In the genomic region with DNA sequence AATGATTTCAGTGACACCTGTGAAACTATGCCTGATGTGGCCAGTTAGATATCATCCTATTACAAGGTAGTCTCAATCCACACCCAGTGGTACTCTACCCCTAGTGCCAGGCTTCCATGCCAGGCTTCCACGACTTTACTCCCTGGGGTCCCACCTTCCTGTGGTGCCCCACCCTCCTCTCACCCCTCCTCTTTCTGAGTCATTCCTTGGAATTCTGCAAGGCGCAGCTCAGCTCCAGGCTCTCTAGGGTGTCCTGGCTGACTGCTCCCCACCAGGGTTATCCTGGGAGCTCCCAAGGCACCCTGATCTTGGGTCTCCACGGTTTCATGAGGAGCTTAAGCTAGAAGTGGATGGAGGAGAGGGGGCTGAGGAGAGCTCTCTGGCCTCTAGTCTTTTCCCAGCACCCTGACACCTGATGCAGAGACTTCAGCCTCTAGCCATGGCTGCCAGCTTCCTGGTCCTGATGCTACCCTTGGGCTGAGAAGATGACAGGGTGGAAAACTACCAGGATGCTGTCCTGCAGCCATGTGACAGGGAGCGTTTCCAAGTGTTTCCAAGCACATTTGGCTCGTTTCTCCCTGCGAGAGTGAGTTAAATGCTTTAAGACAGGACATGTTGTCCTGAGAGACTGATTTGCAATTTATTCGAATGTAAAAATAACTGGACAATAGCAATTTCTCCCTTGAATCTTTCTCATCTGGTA, we compare ENCODE assay signal across 19 cellular contexts.
DNase-seq lines count a peak whose midpoint lies in the region; ATAC-seq and TF ChIP-seq lines count a peak whose summit lies in the region.
"Had no signal": no experiment of that assay in that cellular context is flagged by ENCODE, and none has a peak within 500 bp of the region (broad histone marks: within the 10 kb centered on the region; RNA-seq: fewer than 3 reads in every experiment).

No MANE protein-coding gene starts in this region.

- H3K4me1 Mint-ChIP-seq in stimulated activated naive CD8-positive, alpha-beta T cell treated with anti-CD3 and anti-CD28 coated beads, Interleukin-15, amount 100 ng/mL, for 72 hours = no peaks in the 10 kb centered on the region
- H3K4me1 Mint-ChIP-seq: CD4-positive, CD25-positive, alpha-beta regulatory T cell had no signal

- peak overlapping the region; percentile 44 for H3K27ac ChIP-seq in VCaP
- H3K27ac ChIP-seq in dorsolateral prefrontal cortex = peak overlapping the region in 38 of 59 donors; percentile 6 to 86 (median 64)
- H3K27ac ChIP-seq: RWPE1 had no signal

- intact Hi-C loops in dorsolateral prefrontal cortex (cut with DNase I) = no loop called here

- no peak overlapping the region for H3K4me3 ChIP-seq in dorsolateral prefrontal cortex

- H3K9me3 Mint-ChIP-seq in stimulated activated naive CD8-positive, alpha-beta T cell treated with anti-CD3 and anti-CD28 coated beads, Interleukin-15, amount 100 ng/mL, for 72 hours = peaks cover 0 to 6% of the 10 kb centered on the region in 2 donors

- H3K27me3 Mint-ChIP-seq in stimulated activated naive CD8-positive, alpha-beta T cell treated with anti-CD3 and anti-CD28 coated beads, Interleukin-15, amount 100 ng/mL, for 72 hours = peaks cover 7% of the 10 kb centered on the region
- H3K27me3 Mint-ChIP-seq: CD4-positive, CD25-positive, alpha-beta regulatory T cell had no signal

- H3K4me3 Mint-ChIP-seq in stimulated activated naive CD8-positive, alpha-beta T cell treated with anti-CD3 and anti-CD28 coated beads, Interleukin-15, amount 100 ng/mL, for 72 hours = no peak overlapping the region
- H3K4me3 Mint-ChIP-seq: CD4-positive, CD25-positive, alpha-beta regulatory T cell had no signal

- H3K27me3 ChIP-seq in dorsolateral prefrontal cortex = no peaks in the 10 kb centered on the region

- TF ChIP-seq CTCF in VCaP (conservative IDR thresholded peaks at IDR 0.05) (no peak), dorsolateral prefrontal cortex (IDR thresholded peaks at IDR 0.05 in 54 of 56, conservative IDR thresholded peaks at IDR 0.05 in 2 of 56; ENCODE audit: low read depth in 1 of 56, partially characterized antibody in 56 of 56) (no peak)

- no peak overlapping the region for H3K27ac Mint-ChIP-seq in stimulated activated naive CD8-positive, alpha-beta T cell treated with anti-CD3 and anti-CD28 coated beads, Interleukin-15, amount 100 ng/mL, for 72 hours
- H3K27ac Mint-ChIP-seq: CD4-positive, CD25-positive, alpha-beta regulatory T cell had no signal

- ATAC-seq in stimulated activated naive CD8-positive, alpha-beta T cell treated with anti-CD3 and anti-CD28 coated beads, Interleukin-15, amount 100 ng/mL, for 72 hours = no peak
- no peak for ATAC-seq in HG03460 (IDR thresholded peaks at IDR 0.05; ENCODE audit: unreplicated experiment)
- ATAC-seq: HCT116 had no signal

- DNase-seq in dorsolateral prefrontal cortex = peak in 8 of 10 donors; percentile 11 to 88 (median 61)
- DNase-seq in midbrain (lab: John Stamatoyannopoulos, UW) = peak; percentile 10
- DNase-seq in superior temporal gyrus (ENCODE audit: extremely low spot score) = peak; percentile 76
- no peak for DNase-seq in OCI-M2 (lab: John Stamatoyannopoulos, UW; ENCODE audit: unreplicated experiment)
- DNase-seq in stimulated activated naive CD8-positive, alpha-beta T cell treated with anti-CD3 and anti-CD28 coated beads, Interleukin-15, amount 100 ng/mL, for 72 hours = no peak
- DNase-seq in NCI-H2196 (lab: John Stamatoyannopoulos, UW; ENCODE audit: unreplicated experiment) = no peak
- DNase-seq: AML-193; CD4-positive, CD25-positive, alpha-beta regulatory T cell; DMS53; NCI-H1436; NCI-H2081 treated with DMSO at 0.1 percent for 48 hours; NCI-H345; NCI-H69; NK-92 treated with Interleukin-12 subunit alpha and Interleukin-12 subunit beta, amount 100 ng/mL, for 24 hours; OCI-M1 had no signal

Comparison
In these comparisons a context has a peak if more than half of its experiments do, and no peak if none do; other contexts are left out.
1. DNase-seq: peak in dorsolateral prefrontal cortex (8 of 10), midbrain (single experiment) and superior temporal gyrus (single experiment); none in OCI-M2 (single experiment), stimulated activated naive CD8-positive, alpha-beta T cell treated with anti-CD3 and anti-CD28 coated beads, Interleukin-15, amount 100 ng/mL, for 72 hours (0 of 2) and NCI-H2196 (single experiment).